Comparison of ENCODE assay signal across 9 cellular contexts in genomic region chr20:63242736-63243135, GRCh38. TPM values are rescaled to one million over a fixed set of nuclear protein-coding genes. Genes with fewer than 3 reads are reported as not detected.
"Had no signal": no experiment of that assay in that cellular context is flagged by ENCODE, and none has a peak within 500 bp of the region (broad histone marks: within the 10 kb centered on the region; RNA-seq: fewer than 3 reads in every experiment).

No MANE protein-coding gene starts in this region.

- H3K9me3 Mint-ChIP-seq: GM23338, HFFc6 had no signal

- H3K27ac Mint-ChIP-seq: GM23338, HFFc6 had no signal

- DNase-seq: H7, HFFc6, IMR-90, KG1 had no signal

- H3K4me1 ChIP-seq: HAP-1 had no signal

- H3K4me3 ChIP-seq: GM23338, HAP-1, K562 had no signal

- H2AFZ ChIP-seq: GM23338 had no signal

- H3K9me3 ChIP-seq: HAP-1 had no signal

- H3K4me2 ChIP-seq: GM23338 had no signal

- ATAC-seq: GM23338, HCT116, K562 had no signal

- H3K4me3 Mint-ChIP-seq: GM23338, HFFc6 had no signal

- H3K36me3 ChIP-seq: HAP-1 had no signal

RNA-seq across cellular contexts. Expression of gene BIRC7, which starts 7.0 kb away (rescaled TPM):
- total RNA-seq: H7, HFFc6, IMR-90 had no signal
- polyA plus RNA-seq: IMR-90 had no signal

RNA-seq across cellular contexts. Expression of gene NKAIN4, which starts 11.5 kb away (rescaled TPM):
- total RNA-seq: HFFc6, HT-29, IMR-90, K562 had no signal
- polyA plus RNA-seq: IMR-90, K562 had no signal

RNA-seq across cellular contexts. Expression of gene COL20A1, which starts 50.2 kb away (rescaled TPM):
- total RNA-seq: IMR-90, K562 had no signal
- polyA plus RNA-seq: IMR-90, K562 had no signal
